ENCODE assay signal across 1 cellular context in genomic region chr12:55715833-55716581, GRCh38.
TF ChIP-seq lines count a peak whose summit lies in the region.

Gene BLOC1S1, plus strand, starts transcription at chr12:55716046. Its CDS starts 6 bp downstream, at chr12:55716052.

TF ChIP-seq in HepG2, 621 proteins besides CTCF, POLR2A, EP300 and RAD21 (continued from another document):
- TF ChIP-seq ZNF780A (CRISPR knock-in tag; IDR thresholded peaks at IDR 0.05) (0 out of 2 replicates have a peak, but pooled peaks have one; percentile 74), ZSCAN12 (CRISPR knock-in tag; IDR thresholded peaks at IDR 0.05) (no peak), ZNF775 (CRISPR knock-in tag; IDR thresholded peaks at IDR 0.05; ENCODE audit: borderline replicate concordance) (no peak), ZC3H13 (CRISPR knock-in tag; IDR thresholded peaks at IDR 0.05) (peak; percentile 77; the same call in 1 of the 2 replicates), ZNF674 (CRISPR knock-in tag; IDR thresholded peaks at IDR 0.05; ENCODE audit: low read depth) (no peak), ZNF746 (CRISPR knock-in tag; IDR thresholded peaks at IDR 0.05) (peak; percentile 85; the same call in 1 of the 2 replicates), SMARCC2 (IDR thresholded peaks at IDR 0.05) (no peak), ARID4A (CRISPR knock-in tag; IDR thresholded peaks at IDR 0.05; ENCODE audit: borderline replicate concordance) (peak; percentile 98), KAT7 (CRISPR knock-in tag; IDR thresholded peaks at IDR 0.05; ENCODE audit: borderline replicate concordance) (peak; percentile 82; the same call in 1 of the 2 replicates), ZNF20 (CRISPR knock-in tag; IDR thresholded peaks at IDR 0.05) (no peak), ESRRA (CRISPR knock-in tag; IDR thresholded peaks at IDR 0.05; ENCODE audit: low read depth) (no peak; the same call in 1 of the 2 replicates), BORCS8-MEF2B (CRISPR knock-in tag; IDR thresholded peaks at IDR 0.05) (peak; percentile 84), RFXAP (CRISPR knock-in tag; IDR thresholded peaks at IDR 0.05; ENCODE audit: borderline replicate concordance) (no peak), ATF7-NPFF (CRISPR knock-in tag; IDR thresholded peaks at IDR 0.05; ENCODE audit: low read depth) (peak; percentile 58; the same call in 1 of the 2 replicates), ZNF253 (CRISPR knock-in tag; IDR thresholded peaks at IDR 0.05; ENCODE audit: borderline replicate concordance) (0 out of 2 replicates have a peak, but pooled peaks have one; percentile 52), PITX1 (CRISPR knock-in tag; IDR thresholded peaks at IDR 0.05) (0 out of 2 replicates have a peak, but pooled peaks have one; percentile 31), ARID2 (CRISPR knock-in tag; IDR thresholded peaks at IDR 0.05; ENCODE audit: borderline replicate concordance) (0 out of 2 replicates have a peak, but pooled peaks have one; percentile 20), REXO4 (CRISPR knock-in tag; IDR thresholded peaks at IDR 0.05; ENCODE audit: borderline replicate concordance) (no peak), ZBED4 (CRISPR knock-in tag; IDR thresholded peaks at IDR 0.05; ENCODE audit: borderline replicate concordance) (no peak), ZNF264 (CRISPR knock-in tag; IDR thresholded peaks at IDR 0.05) (no peak), NPAS2 (CRISPR knock-in tag; IDR thresholded peaks at IDR 0.05; ENCODE audit: borderline replicate concordance) (no peak), HMG20A (CRISPR knock-in tag; IDR thresholded peaks at IDR 0.05; ENCODE audit: borderline replicate concordance) (0 out of 2 replicates have a peak, but pooled peaks have one; percentile 20), FOXP1 (IDR thresholded peaks at IDR 0.05) (no peak), FOXP1 (CRISPR knock-in tag; IDR thresholded peaks at IDR 0.05) (no peak), ZNF354B (CRISPR knock-in tag; IDR thresholded peaks at IDR 0.05) (no peak), ZFX (CRISPR knock-in tag; IDR thresholded peaks at IDR 0.05; ENCODE audit: low read depth) (peak; percentile 96)
TF ChIP-seq in HepG2: peak in this region for 259.
